1 cellular context compared by ENCODE assay signal in genomic region chr6:148304976-148305375, GRCh38.
TF ChIP-seq lines count a peak whose summit lies in the region.

No MANE protein-coding gene starts in this region.

TF ChIP-seq in SK-N-SH, 30 proteins besides CTCF, POLR2A, EP300 and RAD21 (continued from another document):
- TF ChIP-seq GATA2 (CRISPR knock-in tag; IDR thresholded peaks at IDR 0.05) (no peak), FOSL2 (IDR thresholded peaks at IDR 0.05; ENCODE audit: borderline replicate concordance, low read depth) (peak; percentile 32; the same call in 1 of the 2 replicates), CHD2 (IDR thresholded peaks at IDR 0.05; ENCODE audit: low read length, partially characterized antibody) (no peak)
TF ChIP-seq in SK-N-SH: peak in this region for 4.
